Comparison of ENCODE assay signal across 9 cellular contexts in genomic region chr10:117216028-117216427, GRCh38.
A peak's percentile ranks its signal among the peaks of the same experiment; 100 is the strongest.
DNase-seq lines count a peak whose midpoint lies in the region; ATAC-seq and TF ChIP-seq lines count a peak whose summit lies in the region.
"Had no signal": no experiment of that assay in that cellular context is flagged by ENCODE, and none has a peak within 500 bp of the region (broad histone marks: within the 10 kb centered on the region; RNA-seq: fewer than 3 reads in every experiment).

No MANE protein-coding gene starts in this region.

- H3K27me3 ChIP-seq in WERI-Rb-1 (ENCODE audit: insufficient read depth, low read depth, severe bottlenecking) (peaks cover 75% of the 10 kb centered on the region), iPS-20b (ENCODE audit: insufficient read depth, low read length) (peaks cover 67% of the 10 kb centered on the region)

- no peak overlapping the region for H3K27ac Mint-ChIP-seq in activated naive CD8-positive, alpha-beta T cell
- no peak overlapping the region for H3K27ac Mint-ChIP-seq in activated naive CD8-positive, alpha-beta T cell treated with anti-CD3 and anti-CD28 coated beads, Interleukin-2, amount 50 U/mL, for 24 hours
- H3K27ac Mint-ChIP-seq in stimulated activated naive CD8-positive, alpha-beta T cell treated with anti-CD3 and anti-CD28 coated beads, Interleukin-15, amount 100 ng/mL, for 72 hours = no peak overlapping the region

- peak overlapping the region; percentile 66 for H3K4me3 Mint-ChIP-seq in activated naive CD8-positive, alpha-beta T cell
- no peak overlapping the region for H3K4me3 Mint-ChIP-seq in activated naive CD8-positive, alpha-beta T cell treated with anti-CD3 and anti-CD28 coated beads, Interleukin-2, amount 50 U/mL, for 24 hours
- H3K4me3 Mint-ChIP-seq in stimulated activated naive CD8-positive, alpha-beta T cell treated with anti-CD3 and anti-CD28 coated beads, Interleukin-15, amount 100 ng/mL, for 72 hours = peak overlapping the region; percentile 77 to 85

- H3K27me3 Mint-ChIP-seq in activated naive CD8-positive, alpha-beta T cell = peaks cover 19% of the 10 kb centered on the region
- peaks cover 39% of the 10 kb centered on the region for H3K27me3 Mint-ChIP-seq in activated naive CD8-positive, alpha-beta T cell treated with anti-CD3 and anti-CD28 coated beads, Interleukin-2, amount 50 U/mL, for 24 hours
- peaks cover 74% of the 10 kb centered on the region for H3K27me3 Mint-ChIP-seq in stimulated activated naive CD8-positive, alpha-beta T cell treated with anti-CD3 and anti-CD28 coated beads, Interleukin-15, amount 100 ng/mL, for 72 hours

- no peak overlapping the region for H3K9ac ChIP-seq in iPS-20b (ENCODE audit: low read depth, low read length)

- peaks cover 17% of the 10 kb centered on the region for H3K9me3 Mint-ChIP-seq in activated naive CD8-positive, alpha-beta T cell (ENCODE audit: low read depth)
- peaks cover 22% of the 10 kb centered on the region for H3K9me3 Mint-ChIP-seq in activated naive CD8-positive, alpha-beta T cell treated with anti-CD3 and anti-CD28 coated beads, Interleukin-2, amount 50 U/mL, for 24 hours
- H3K9me3 Mint-ChIP-seq in stimulated activated naive CD8-positive, alpha-beta T cell treated with anti-CD3 and anti-CD28 coated beads, Interleukin-15, amount 100 ng/mL, for 72 hours = peaks cover 11 to 13% of the 10 kb centered on the region in 2 donors

- no peaks in the 10 kb centered on the region for H3K4me1 ChIP-seq in iPS-20b (ENCODE audit: insufficient read depth, low read length)

- TF ChIP-seq CTCF in WERI-Rb-1 (IDR thresholded peaks at IDR 0.05; ENCODE audit: low read depth, low read length) = no peak

- H3K9me3 ChIP-seq in WERI-Rb-1 (ENCODE audit: severe bottlenecking) (peaks cover 15% of the 10 kb centered on the region), iPS-20b (ENCODE audit: insufficient read depth, low read depth, low read length) (no peaks in the 10 kb centered on the region)
- H3K9me3 ChIP-seq: adrenal gland had no signal

- no peak for DNase-seq in activated naive CD8-positive, alpha-beta T cell treated with anti-CD3 and anti-CD28 coated beads, Interleukin-2, amount 50 U/mL, for 24 hours
- DNase-seq in WERI-Rb-1 (no peak), GF-D8 (lab: John Stamatoyannopoulos, UW) (no peak), germinal center (ENCODE audit: low spot score) (no peak)
- DNase-seq in stimulated activated naive CD8-positive, alpha-beta T cell treated with anti-CD3 and anti-CD28 coated beads, Interleukin-15, amount 100 ng/mL, for 72 hours = no peak
- no peak for DNase-seq in stimulated activated CD4-positive, alpha-beta T cell treated with anti-CD3 and anti-CD28 coated beads, Interleukin-2, amount 100 ng/mL, for 48 hours

- ATAC-seq in activated naive CD8-positive, alpha-beta T cell treated with anti-CD3 and anti-CD28 coated beads, Interleukin-2, amount 50 U/mL, for 24 hours = no peak
- no peak for ATAC-seq in stimulated activated naive CD8-positive, alpha-beta T cell treated with anti-CD3 and anti-CD28 coated beads, Interleukin-15, amount 100 ng/mL, for 72 hours

- H3K36me3 ChIP-seq in WERI-Rb-1 (no peaks in the 10 kb centered on the region), iPS-20b (ENCODE audit: insufficient read depth, low read depth, low read length) (no peaks in the 10 kb centered on the region)
- H3K36me3 ChIP-seq: adrenal gland had no signal

- no peak overlapping the region for H3K27ac ChIP-seq in WERI-Rb-1
- no peak overlapping the region for H3K27ac ChIP-seq in iPS-20b (ENCODE audit: low read length)
- H3K27ac ChIP-seq: adrenal gland had no signal

- no peaks in the 10 kb centered on the region for H3K36me3 Mint-ChIP-seq in activated naive CD8-positive, alpha-beta T cell
- H3K36me3 Mint-ChIP-seq in activated naive CD8-positive, alpha-beta T cell treated with anti-CD3 and anti-CD28 coated beads, Interleukin-2, amount 50 U/mL, for 24 hours (ENCODE audit: low read depth) = no peaks in the 10 kb centered on the region

- H3K4me1 Mint-ChIP-seq in activated naive CD8-positive, alpha-beta T cell (ENCODE audit: low read depth) = peaks cover 3% of the 10 kb centered on the region
- peaks cover 8% of the 10 kb centered on the region for H3K4me1 Mint-ChIP-seq in activated naive CD8-positive, alpha-beta T cell treated with anti-CD3 and anti-CD28 coated beads, Interleukin-2, amount 50 U/mL, for 24 hours
- H3K4me1 Mint-ChIP-seq in stimulated activated naive CD8-positive, alpha-beta T cell treated with anti-CD3 and anti-CD28 coated beads, Interleukin-15, amount 100 ng/mL, for 72 hours = peaks cover 15% of the 10 kb centered on the region

- H3K4me3 ChIP-seq in WERI-Rb-1 (ENCODE audit: low read depth, low read length) = peak overlapping the region; percentile 55
- H3K4me3 ChIP-seq in iPS-20b (ENCODE audit: low read length) = peak overlapping the region; percentile 82; the same call in 1 of the 2 replicates
